In the genomic region with DNA sequence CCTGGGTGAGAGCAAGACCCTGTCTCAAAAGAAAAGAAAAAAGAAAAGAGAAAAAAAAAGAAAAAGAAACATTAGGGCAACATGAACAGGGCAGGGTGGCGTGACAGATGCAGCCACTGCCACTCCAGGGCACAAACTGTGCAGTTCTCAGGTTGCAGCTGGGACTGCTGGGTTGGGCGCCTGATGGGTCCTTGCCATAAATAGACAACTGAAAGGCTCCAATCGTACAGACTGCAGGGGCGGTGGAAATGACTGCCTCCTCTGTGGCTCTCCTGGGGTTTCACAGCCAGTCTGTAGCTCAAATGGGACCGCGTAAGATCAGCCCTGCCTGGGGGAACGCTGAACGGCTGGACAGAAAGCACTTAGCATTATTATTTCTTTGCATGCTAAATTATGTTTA, we compare ENCODE assay signal across 13 cellular contexts.
"Had no signal": no experiment of that assay in that cellular context is flagged by ENCODE, and none has a peak within 500 bp of the region (broad histone marks: within the 10 kb centered on the region; RNA-seq: fewer than 3 reads in every experiment).

No MANE protein-coding gene starts in this region.

- H3K36me3 ChIP-seq: breast epithelium, lower lobe of right lung, neural progenitor cell, pancreas, thyroid gland had no signal

- DNase-seq: activated CD4-positive, alpha-beta memory T cell treated with anti-CD3 and anti-CD28 coated beads, Interleukin-2, amount 10 ng/mL, durations not matched to agents 7 days and 5 days; activated gamma-delta T cell treated with Interleukin-2 at 50 U/mL for 16 hours; activated naive CD8-positive, alpha-beta T cell treated with anti-CD3 and anti-CD28 coated beads for 36 hours; activated T-cell treated with anti-CD3 and anti-CD28 coated beads, Interleukin-2, amount 50 U/mL, for 48 hours; left cardiac atrium; lower lobe of right lung; pancreas; retina; stimulated activated CD4-positive, alpha-beta T cell treated with anti-CD3 and anti-CD28 coated beads, Interleukin-15, amount 100 ng/mL, for 24 hours; thyroid gland had no signal

- H3K27me3 ChIP-seq: breast epithelium, neural progenitor cell, pancreas, thyroid gland had no signal

- H3K4me3 ChIP-seq: breast epithelium, lower lobe of right lung, neural progenitor cell, pancreas, thyroid gland had no signal

- ATAC-seq: left cardiac atrium, lower lobe of right lung, pancreas had no signal

- H3K4me1 ChIP-seq: breast epithelium, lower lobe of right lung, neural progenitor cell, pancreas, thyroid gland had no signal

- H3K9me3 ChIP-seq: pancreas, thyroid gland had no signal

- H3K27ac ChIP-seq: breast epithelium, lower lobe of right lung, neural progenitor cell, pancreas, thyroid gland, VCaP had no signal
